Comparison of ENCODE assay signal across 26 cellular contexts in genomic region chr10:68303849-68304412, GRCh38. TPM values are rescaled to one million over a fixed set of nuclear protein-coding genes. Genes with fewer than 3 reads are reported as not detected.
DNase-seq lines count a peak whose midpoint lies in the region; ATAC-seq and TF ChIP-seq lines count a peak whose summit lies in the region.
"Had no signal": no experiment of that assay in that cellular context is flagged by ENCODE, and none has a peak within 500 bp of the region (broad histone marks: within the 10 kb centered on the region; RNA-seq: fewer than 3 reads in every experiment).

No MANE protein-coding gene starts in this region.

- ATAC-seq in left lung (peak; percentile 62), HG02763 (IDR thresholded peaks at IDR 0.05; ENCODE audit: unreplicated experiment) (no peak), HG02970 (IDR thresholded peaks at IDR 0.05; ENCODE audit: low FRiP score, unreplicated experiment) (no peak)
- ATAC-seq: natural killer cell treated with Interleukin-12 subunit alpha and Interleukin-12 subunit beta and Interleukin-15 and Interleukin-18, amount 100 ng/mL, for 72 hours; PC-3 had no signal

- TF ChIP-seq CTCF in VCaP (conservative IDR thresholded peaks at IDR 0.05) = no peak
- TF ChIP-seq CTCF in left lung (IDR thresholded peaks at IDR 0.05) = no peak
- TF ChIP-seq CTCF in stomach (IDR thresholded peaks at IDR 0.05) = no peak

- TF ChIP-seq POLR2A in stomach (IDR thresholded peaks at IDR 0.05) = no peak

- WGBS in stomach, 5 donors = 39 to 51% (median 49%) methylated on average over 7 of the region's 7 CpGs

- H3K36me3 ChIP-seq in left lung (no peaks in the 10 kb centered on the region), stomach (no peaks in the 10 kb centered on the region)
- H3K36me3 ChIP-seq: esophagus muscularis mucosa, HAP-1, thoracic aorta, vagina had no signal

- H3K4me3 ChIP-seq in left lung (no peak overlapping the region), stomach (no peak overlapping the region)
- H3K4me3 ChIP-seq: esophagus muscularis mucosa, HAP-1, smooth muscle cell, thoracic aorta, vagina had no signal

- H3K27ac ChIP-seq in VCaP = peak overlapping the region; percentile 81
- no peak overlapping the region for H3K27ac ChIP-seq in left lung
- peak overlapping the region in 3 of 5 donors; percentile 5 to 30 (median 10) for H3K27ac ChIP-seq in stomach
- H3K27ac ChIP-seq: esophagus muscularis mucosa, thoracic aorta, vagina had no signal

- H3K9me3 ChIP-seq in left lung (no peaks in the 10 kb centered on the region), stomach (no peaks in the 10 kb centered on the region)
- H3K9me3 ChIP-seq: esophagus muscularis mucosa, HAP-1, thoracic aorta, vagina had no signal

- no peak for TF ChIP-seq EP300 in stomach (IDR thresholded peaks at IDR 0.05)

- H3K27me3 ChIP-seq in left lung (no peaks in the 10 kb centered on the region), stomach (no peaks in the 10 kb centered on the region)
- H3K27me3 ChIP-seq: esophagus muscularis mucosa, vagina had no signal

- DNase-seq in HT-29 (ENCODE audit: low spot score) (peak; percentile 19), left lung (no peak), stomach (peak; percentile 46)
- DNase-seq in activated CD8-positive, alpha-beta memory T cell treated with anti-CD3 and anti-CD28 coated beads for 24 hours = no peak
- DNase-seq: activated CD4-positive, alpha-beta memory T cell treated with anti-CD3 and anti-CD28 coated beads, Interleukin-2, amount 10 ng/mL, durations not matched to agents 7 days and 5 days; activated CD4-positive, alpha-beta T cell treated with anti-CD3 and anti-CD28 coated beads for 1 hour; activated naive CD4-positive, alpha-beta T cell treated with anti-CD3 and anti-CD28 coated beads for 36 hours; C1 segment of cervical spinal cord; COR-L47; foreskin fibroblast; islet precursor cell; NCI-H1694 treated with DMSO at 0.1 percent for 48 hours; NCI-H510A; PC-3; Right ventricle myocardium superior; stimulated activated CD4-positive, alpha-beta T cell treated with anti-CD3 and anti-CD28 coated beads, Interleukin-2, amount 100 ng/mL, for 24 hours; stimulated activated CD8-positive, alpha-beta memory T cell treated with anti-CD3 and anti-CD28 coated beads, Interleukin-4, amount 100 ng/mL, for 48 hours had no signal

- peaks cover 0 to 18% of the 10 kb centered on the region in 2 donors for H3K4me1 ChIP-seq in left lung
- peaks cover 7 to 43% (median 18%) of the 10 kb centered on the region in 4 donors for H3K4me1 ChIP-seq in stomach
- H3K4me1 ChIP-seq: HAP-1, vagina had no signal

- intact Hi-C loops in left lung (cut with DNase I) (no loop called here), stomach (cut with DNase I; ENCODE audit: low total_unique reads) (no loop called here)

RNA-seq across cellular contexts. Expression of gene HNRNPH3, which starts 27.9 kb away (rescaled TPM):
- 17.6 and 18.8 TPM in 2 replicates for total RNA-seq in HT-29 (2014; rRNA removed; shearing (Covaris generic))
- total RNA-seq in left lung (100 to 1,000 TPM in 1 of 2 donors, 10 to 100 TPM in 1; 91.4 to 101 TPM), stomach (100 to 1,000 TPM in 1 of 5 donors, 10 to 100 TPM in 4; 29.8 to 206 (median 65.2) TPM)
- 100 to 1,000 TPM; 108 to 122 (median 108) TPM for polyA plus RNA-seq in stomach

RNA-seq across cellular contexts. Expression of gene PBLD, which starts 28.8 kb away (rescaled TPM):
- total RNA-seq in HT-29 (2014; rRNA removed; shearing (Covaris generic)) = 2.3 and 3.6 TPM in 2 replicates
- total RNA-seq in left lung = 1 to 10 TPM; 2.1 to 4.1 TPM
- total RNA-seq in stomach = 10 to 100 TPM; 19.3 to 43.6 (median 25.9) TPM
- polyA plus RNA-seq in stomach = 10 to 100 TPM; 10.7 to 36.0 (median 35.0) TPM

Comparison
In these comparisons a context has a peak if more than half of its experiments do, and no peak if none do; other contexts are left out.
1. DNase-seq: peak in HT-29 (single experiment) and stomach (single experiment); none in left lung (0 of 2) and activated CD8-positive, alpha-beta memory T cell treated with anti-CD3 and anti-CD28 coated beads for 24 hours (single experiment).
2. H3K27ac ChIP-seq: peak in VCaP (single experiment) and stomach (3 of 5); none in left lung (0 of 2).